23 cellular contexts compared by ENCODE assay signal in the genomic region with DNA sequence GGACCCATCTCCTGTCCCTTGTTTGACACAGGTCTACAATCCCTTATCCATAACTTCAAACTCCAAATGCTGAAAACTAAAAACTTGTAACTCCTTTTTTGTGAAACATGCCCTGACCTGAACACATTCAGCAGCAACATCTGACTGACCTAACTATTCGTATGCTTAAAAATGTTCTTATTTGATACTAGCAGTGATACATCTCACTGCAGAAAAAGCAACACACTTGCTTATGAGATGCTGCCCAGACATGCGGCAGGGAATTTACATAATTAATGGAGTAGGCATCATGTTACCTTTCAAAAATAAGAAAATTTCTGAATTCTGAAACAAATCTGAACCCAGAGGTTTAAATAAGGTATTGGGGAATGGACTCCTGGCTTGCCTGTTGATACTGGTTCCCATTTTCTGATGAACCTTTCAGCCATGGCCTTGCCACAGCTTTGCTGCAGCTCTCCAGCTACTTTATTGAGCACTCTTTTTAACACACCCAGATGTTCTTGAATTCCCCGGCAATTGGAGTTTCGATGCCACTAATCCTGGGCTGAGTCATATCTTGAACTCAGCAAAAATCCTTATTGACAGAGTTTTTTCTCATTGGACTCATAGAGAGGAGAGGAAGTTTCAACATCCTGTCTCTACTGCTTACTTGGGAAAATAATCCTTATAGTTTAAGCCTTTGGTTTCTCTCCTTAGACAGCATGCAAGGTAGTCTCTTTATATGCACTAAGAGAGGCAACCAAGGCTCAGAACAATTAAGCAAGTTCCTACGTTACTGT.
A peak's percentile ranks its signal among the peaks of the same experiment; 100 is the strongest.
DNase-seq lines count a peak whose midpoint lies in the region; TF ChIP-seq lines count a peak whose summit lies in the region.
"Had no signal": no experiment of that assay in that cellular context is flagged by ENCODE, and none has a peak within 500 bp of the region (broad histone marks: within the 10 kb centered on the region; RNA-seq: fewer than 3 reads in every experiment).

No MANE protein-coding gene starts in this region.

- no peaks in the 10 kb centered on the region for H3K9me2 ChIP-seq in GM23248 (ENCODE audit: insufficient read depth)

- WGBS in GM23248 (ENCODE audit: low coverage in 1 of 2, low lambda C conversion rate in 2 of 2, missing lambda C conversion rate in 2 of 2), 2 experiments: 28 to 31% methylated on average over 5 of the region's 5 CpGs

- peaks cover 17% of the 10 kb centered on the region; the same call in 1 of the 2 replicates for H3K4me1 ChIP-seq in GM23248 (ENCODE audit: insufficient read depth)
- H3K4me1 ChIP-seq in CD8-positive, alpha-beta memory T cell (ENCODE audit: insufficient read depth, low read length): no peaks in the 10 kb centered on the region
- H3K4me1 ChIP-seq: Caco-2, HAP-1, left lung, stomach, upper lobe of right lung had no signal

- no peaks in the 10 kb centered on the region for H3K79me2 ChIP-seq in GM23248 (ENCODE audit: insufficient read depth)

- no peaks in the 10 kb centered on the region for H4K20me1 ChIP-seq in GM23248 (ENCODE audit: insufficient read depth)

- H3F3A ChIP-seq in GM23248 (ENCODE audit: insufficient read depth): no peaks in the 10 kb centered on the region

- H3K4me3 ChIP-seq in GM23248 (no peak overlapping the region), fibroblast of the aortic adventitia (ENCODE audit: low read depth, low read length) (no peak overlapping the region)
- no peak overlapping the region for H3K4me3 ChIP-seq in CD8-positive, alpha-beta memory T cell (ENCODE audit: low read length)
- H3K4me3 ChIP-seq: HAP-1, left lung, stomach, upper lobe of right lung had no signal

- CTCF ChIA-PET in CD8-positive, alpha-beta memory T cell (lab: Charles Lee): no interaction called here

- H3K36me3 Mint-ChIP-seq in CD8-positive, alpha-beta memory T cell: no peaks in the 10 kb centered on the region
- H3K36me3 Mint-ChIP-seq: activated naive CD8-positive, alpha-beta T cell treated with anti-CD3 and anti-CD28 coated beads for 36 hours had no signal

- in situ Hi-C loops in GM23248 (cut with MboI): no loop called here

- no peaks in the 10 kb centered on the region for H3K4me1 Mint-ChIP-seq in CD8-positive, alpha-beta memory T cell
- H3K4me1 Mint-ChIP-seq: activated CD4-positive, alpha-beta T cell treated with anti-CD3 and anti-CD28 coated beads for 36 hours; activated T-helper 17 cell treated with anti-CD3 and anti-CD28 coated beads, Interleukin-2, amount 50 U/mL, for 72 hours had no signal

- peak overlapping the region in 1 of 8 donors; percentile 61 for H3K27ac Mint-ChIP-seq in CD8-positive, alpha-beta memory T cell
- H3K27ac Mint-ChIP-seq: activated CD4-positive, alpha-beta T cell treated with anti-CD3 and anti-CD28 coated beads for 36 hours; activated naive CD8-positive, alpha-beta T cell treated with anti-CD3 and anti-CD28 coated beads for 36 hours; activated T-helper 17 cell treated with anti-CD3 and anti-CD28 coated beads, Interleukin-2, amount 50 U/mL, for 72 hours had no signal

- no peaks in the 10 kb centered on the region for H3K36me3 ChIP-seq in GM23248 (ENCODE audit: low read depth)
- H3K36me3 ChIP-seq in CD8-positive, alpha-beta memory T cell (ENCODE audit: insufficient read depth, low read length): no peaks in the 10 kb centered on the region
- H3K36me3 ChIP-seq: HAP-1, left lung, stomach, upper lobe of right lung had no signal

- peaks cover 0 to 4% (median 0%) of the 10 kb centered on the region in 5 donors for H3K9me3 Mint-ChIP-seq in CD8-positive, alpha-beta memory T cell
- H3K9me3 Mint-ChIP-seq: activated naive CD8-positive, alpha-beta T cell treated with anti-CD3 and anti-CD28 coated beads for 36 hours; activated T-helper 17 cell treated with anti-CD3 and anti-CD28 coated beads, Interleukin-2, amount 50 U/mL, for 72 hours; neural crest cell had no signal

- H3K9me3 ChIP-seq in GM23248 (ENCODE audit: low read depth): no peaks in the 10 kb centered on the region
- no peaks in the 10 kb centered on the region for H3K9me3 ChIP-seq in CD8-positive, alpha-beta memory T cell (ENCODE audit: low read length)
- H3K9me3 ChIP-seq: Caco-2, HAP-1, left lung, stomach, upper lobe of right lung had no signal

- POLR2A ChIA-PET in CD8-positive, alpha-beta memory T cell (lab: Charles Lee): no interaction called here

- H3K27me3 ChIP-seq in GM23248 (replicated peaks; ENCODE audit: insufficient read depth): no peaks in the 10 kb centered on the region
- H3K27me3 ChIP-seq in CD8-positive, alpha-beta memory T cell (ENCODE audit: insufficient read depth, low read length, poor library complexity, severe bottlenecking): no peaks in the 10 kb centered on the region
- H3K27me3 ChIP-seq: left lung, stomach, upper lobe of right lung had no signal

- H3K4me2 ChIP-seq in GM23248 (ENCODE audit: unreplicated experiment): peak overlapping the region; percentile 38

- H3K4me3 Mint-ChIP-seq in CD8-positive, alpha-beta memory T cell: no peak overlapping the region
- H3K4me3 Mint-ChIP-seq: activated CD4-positive, alpha-beta T cell treated with anti-CD3 and anti-CD28 coated beads for 36 hours; activated naive CD8-positive, alpha-beta T cell treated with anti-CD3 and anti-CD28 coated beads for 36 hours; activated T-helper 17 cell treated with anti-CD3 and anti-CD28 coated beads, Interleukin-2, amount 50 U/mL, for 72 hours; neural crest cell had no signal

- no peak overlapping the region for H2AFZ ChIP-seq in GM23248

- H3K27me3 Mint-ChIP-seq in CD8-positive, alpha-beta memory T cell: peaks cover 4 to 7% of the 10 kb centered on the region in 2 donors
- H3K27me3 Mint-ChIP-seq: activated CD4-positive, alpha-beta T cell treated with anti-CD3 and anti-CD28 coated beads for 36 hours had no signal

- H3K9ac ChIP-seq in GM23248: no peak overlapping the region

- H3K27ac ChIP-seq in GM23248: peak overlapping the region; percentile 48; the same call in 1 of the 2 replicates
- no peak overlapping the region for H3K27ac ChIP-seq in CD8-positive, alpha-beta memory T cell (ENCODE audit: low read depth, low read length)
- H3K27ac ChIP-seq: left lung, stomach, upper lobe of right lung had no signal

- no peak for TF ChIP-seq CTCF in fibroblast of the aortic adventitia (IDR thresholded peaks at IDR 0.05; ENCODE audit: insufficient read depth, low read length)

- DNase-seq in GM23248 (peak; percentile 74), astrocyte of the hippocampus (ENCODE audit: low read depth, low spot score) (peak; percentile 14), fibroblast of the aortic adventitia (ENCODE audit: low read depth) (peak; percentile 47), smooth muscle cell of the brain vasculature (ENCODE audit: low read depth, low spot score) (peak; percentile 20), NCI-H2171 (lab: John Stamatoyannopoulos, UW) (no peak), DMS79 (lab: John Stamatoyannopoulos, UW) (no peak)
- DNase-seq in CD8-positive, alpha-beta memory T cell: no peak
- DNase-seq: activated CD4-positive, alpha-beta T cell treated with anti-CD3 and anti-CD28 coated beads for 36 hours; activated naive CD8-positive, alpha-beta T cell treated with anti-CD3 and anti-CD28 coated beads for 36 hours; Caco-2; EL; left lung; NCI-H1417 treated with DMSO at 0.1 percent for 48 hours; NCI-H69; posterior cingulate gyrus; SHP77; small intestine; stimulated activated CD4-positive, alpha-beta T cell treated with anti-CD3 and anti-CD28 coated beads, Interleukin-4, amount 100 ng/mL, for 24 hours; stomach; upper lobe of right lung had no signal

Comparison
In these comparisons a context has a peak if more than half of its experiments do, and no peak if none do; other contexts are left out.
1. DNase-seq: peak in GM23248 (single experiment), astrocyte of the hippocampus (single experiment), fibroblast of the aortic adventitia (single experiment) and smooth muscle cell of the brain vasculature (single experiment); none in NCI-H2171 (single experiment), CD8-positive, alpha-beta memory T cell (0 of 5) and DMS79 (single experiment).